8 cellular contexts compared by ENCODE assay signal in genomic region chr11:65545853-65546216, GRCh38. TPM values are rescaled to one million over a fixed set of nuclear protein-coding genes. Genes with fewer than 3 reads are reported as not detected.
DNase-seq lines count a peak whose midpoint lies in the region; ATAC-seq and TF ChIP-seq lines count a peak whose summit lies in the region.

No MANE protein-coding gene starts in this region.

- no peaks in the 10 kb centered on the region for H3K9me3 Mint-ChIP-seq in activated T-cell treated with anti-CD3 and anti-CD28 coated beads, Interleukin-2, amount 50 U/mL, for 24 hours
- H3K9me3 Mint-ChIP-seq in activated T-helper 17 cell treated with anti-CD3 and anti-CD28 coated beads, Interleukin-2, amount 50 U/mL, for 72 hours: no peaks in the 10 kb centered on the region

- peak overlapping the region; percentile 83 for H3K27ac Mint-ChIP-seq in activated T-cell treated with anti-CD3 and anti-CD28 coated beads, Interleukin-2, amount 50 U/mL, for 24 hours
- H3K27ac Mint-ChIP-seq in activated T-helper 17 cell treated with anti-CD3 and anti-CD28 coated beads, Interleukin-2, amount 50 U/mL, for 72 hours: peak overlapping the region; percentile 84

- H3K36me3 ChIP-seq in transverse colon: no peaks in the 10 kb centered on the region

- H3K27me3 Mint-ChIP-seq in activated T-cell treated with anti-CD3 and anti-CD28 coated beads, Interleukin-2, amount 50 U/mL, for 24 hours: no peaks in the 10 kb centered on the region
- no peaks in the 10 kb centered on the region for H3K27me3 Mint-ChIP-seq in activated T-helper 17 cell treated with anti-CD3 and anti-CD28 coated beads, Interleukin-2, amount 50 U/mL, for 72 hours

- no peaks in the 10 kb centered on the region for H3K27me3 ChIP-seq in transverse colon

- H3K9me3 ChIP-seq in transverse colon: no peaks in the 10 kb centered on the region

- WGBS in transverse colon (ENCODE audit: low coverage in 1 of 2), 2 donors: 40 to 51% methylated on average over 1 to 4 of the region's 4 CpGs

- H3K27ac ChIP-seq in transverse colon: peak overlapping the region; percentile 83

- H3K4me1 ChIP-seq in transverse colon: peaks cover 10 to 28% (median 19%) of the 10 kb centered on the region in 4 donors

- peak overlapping the region; percentile 66 for H3K4me3 Mint-ChIP-seq in activated T-cell treated with anti-CD3 and anti-CD28 coated beads, Interleukin-2, amount 50 U/mL, for 24 hours
- H3K4me3 Mint-ChIP-seq in activated T-helper 17 cell treated with anti-CD3 and anti-CD28 coated beads, Interleukin-2, amount 50 U/mL, for 72 hours: peak overlapping the region; percentile 85

- peaks cover 37% of the 10 kb centered on the region for H3K36me3 Mint-ChIP-seq in activated T-cell treated with anti-CD3 and anti-CD28 coated beads, Interleukin-2, amount 50 U/mL, for 24 hours (ENCODE audit: low read depth)
- peaks cover 79% of the 10 kb centered on the region for H3K36me3 Mint-ChIP-seq in activated T-helper 17 cell treated with anti-CD3 and anti-CD28 coated beads, Interleukin-2, amount 50 U/mL, for 72 hours (ENCODE audit: low read depth)

- TF ChIP-seq EP300 in transverse colon (IDR thresholded peaks at IDR 0.05; ENCODE audit: low read depth): no peak

- TF ChIP-seq CTCF in transverse colon (IDR thresholded peaks at IDR 0.05): no peak

- peak overlapping the region in 3 of 4 donors; percentile 30 to 51 (median 47) for H3K4me3 ChIP-seq in transverse colon

- DNase-seq in activated T-cell treated with anti-CD3 and anti-CD28 coated beads, Interleukin-2, amount 50 U/mL, for 24 hours: no peak
- no peak for DNase-seq in activated T-cell treated with anti-CD3 and anti-CD28 coated beads, Interleukin-2, amount 50 U/mL, for 48 hours
- peak; percentile 49 to 60 for DNase-seq in left colon
- no peak for DNase-seq in transverse colon
- no peak for DNase-seq in NCI-H2171 treated with DMSO at 0.1 percent for 48 hours (lab: John Stamatoyannopoulos, UW)

- ATAC-seq in activated T-helper 17 cell treated with anti-CD3 and anti-CD28 coated beads, Interleukin-2, amount 50 U/mL, for 72 hours (replicated peaks): no peak
- peak; percentile 23 for ATAC-seq in left colon
- ATAC-seq in GM21737 (IDR thresholded peaks at IDR 0.05; ENCODE audit: unreplicated experiment): no peak
- ATAC-seq in SK-N-SH treated with all-trans-retinoic acid at 6 μM for 48 hours: no peak

- TF ChIP-seq POLR2A in transverse colon (IDR thresholded peaks at IDR 0.05): no peak

- in situ Hi-C loops in transverse colon (cut with MboI; ENCODE audit: low pct_ligation_motif_present in 1 of 4, low pct_unique_long_range_greater_than_20kb in 1 of 4, low sequenced_read_pairs in 3 of 4): no loop called here

- H3K4me1 Mint-ChIP-seq in activated T-cell treated with anti-CD3 and anti-CD28 coated beads, Interleukin-2, amount 50 U/mL, for 24 hours (ENCODE audit: low read depth): peaks cover 62% of the 10 kb centered on the region
- H3K4me1 Mint-ChIP-seq in activated T-helper 17 cell treated with anti-CD3 and anti-CD28 coated beads, Interleukin-2, amount 50 U/mL, for 72 hours: peaks cover 36% of the 10 kb centered on the region

- intact Hi-C loops in left colon (cut with DNase I, micrococcal nuclease): no loop called here
- intact Hi-C loops in transverse colon (cut with DNase I; ENCODE audit: low total_unique reads): no loop called here

TF ChIP-seq in SK-N-SH treated with all-trans-retinoic acid at 6 μM for 48 hours, 23 proteins besides CTCF, POLR2A, EP300 and RAD21:
- TF ChIP-seq CREB5 (CRISPR knock-in tag; IDR thresholded peaks at IDR 0.05; ENCODE audit: low read depth) (no peak), TSHZ2 (CRISPR knock-in tag; IDR thresholded peaks at IDR 0.05) (no peak), ZC3H10 (CRISPR knock-in tag; IDR thresholded peaks at IDR 0.05) (no peak), TCF4 (CRISPR knock-in tag; IDR thresholded peaks at IDR 0.05; ENCODE audit: borderline replicate concordance) (no peak), ZFP30 (CRISPR knock-in tag; IDR thresholded peaks at IDR 0.05) (no peak), SNAI2 (CRISPR knock-in tag; IDR thresholded peaks at IDR 0.05) (no peak), ZNF565 (CRISPR knock-in tag; conservative IDR thresholded peaks at IDR 0.05; ENCODE audit: low read depth) (no peak), CSRNP3 (CRISPR knock-in tag; IDR thresholded peaks at IDR 0.05) (no peak)
TF ChIP-seq in SK-N-SH treated with all-trans-retinoic acid at 6 μM for 48 hours: peak in this region for 0.

RNA-seq across cellular contexts. Expression of gene LTBP3, which starts 12.3 kb away (rescaled TPM):
- 100 to 1,000 TPM in 1 of 2 donors, 10 to 100 TPM in 1; 54.3 to 124 TPM for total RNA-seq in activated T-helper 17 cell treated with anti-CD3 and anti-CD28 coated beads, Interleukin-2, amount 50 U/mL, for 72 hours
- total RNA-seq in left colon (10 to 100 TPM; 24.9 to 42.9 TPM), transverse colon (100 to 1,000 TPM in 2 of 4 donors, 10 to 100 TPM in 2; 48.7 to 467 (median 140) TPM)

RNA-seq across cellular contexts. Expression of gene SCYL1, which starts 21.0 kb away (rescaled TPM):
- total RNA-seq in activated T-helper 17 cell treated with anti-CD3 and anti-CD28 coated beads, Interleukin-2, amount 50 U/mL, for 72 hours: 10 to 100 TPM; 80.4 to 86.8 TPM
- total RNA-seq in left colon (10 to 100 TPM; 58.4 to 70.8 TPM), transverse colon (10 to 100 TPM; 41.0 to 78.4 (median 69.2) TPM)

RNA-seq across cellular contexts. Expression of gene ZNRD2, which starts 24.4 kb away (rescaled TPM):
- 10 to 100 TPM; 30.3 to 49.4 TPM for total RNA-seq in activated T-helper 17 cell treated with anti-CD3 and anti-CD28 coated beads, Interleukin-2, amount 50 U/mL, for 72 hours
- total RNA-seq in left colon (10 to 100 TPM; 15.4 to 18.5 TPM), transverse colon (10 to 100 TPM in 3 of 4 donors, 1 to 10 TPM in 1; 6.4 to 38.4 (median 27.9) TPM)

RNA-seq across cellular contexts. Expression of gene FAM89B, which starts 26.5 kb away (rescaled TPM):
- 10 to 100 TPM; 39.0 to 42.2 TPM for total RNA-seq in activated T-helper 17 cell treated with anti-CD3 and anti-CD28 coated beads, Interleukin-2, amount 50 U/mL, for 72 hours
- 10 to 100 TPM; 24.4 to 33.8 TPM for total RNA-seq in left colon
- 100 to 1,000 TPM in 1 of 4 donors, 10 to 100 TPM in 3; 25.2 to 254 (median 51.6) TPM for total RNA-seq in transverse colon

RNA-seq across cellular contexts. Expression of gene EHBP1L1, which starts 30.0 kb away (rescaled TPM):
- 100 to 1,000 TPM; 126 to 167 TPM for total RNA-seq in activated T-helper 17 cell treated with anti-CD3 and anti-CD28 coated beads, Interleukin-2, amount 50 U/mL, for 72 hours
- total RNA-seq in left colon (10 to 100 TPM; 78.7 to 89.7 TPM), transverse colon (100 to 1,000 TPM in 2 of 4 donors, 10 to 100 TPM in 2; 90.2 to 215 (median 106) TPM)

Comparison
In these comparisons a context has a peak if more than half of its experiments do, and no peak if none do; other contexts are left out.
1. DNase-seq: peak in left colon (2 of 2); none in activated T-cell treated with anti-CD3 and anti-CD28 coated beads, Interleukin-2, amount 50 U/mL, for 24 hours (single experiment), activated T-cell treated with anti-CD3 and anti-CD28 coated beads, Interleukin-2, amount 50 U/mL, for 48 hours (0 of 2), transverse colon (single experiment) and NCI-H2171 treated with DMSO at 0.1 percent for 48 hours (single experiment).